Comparison of ENCODE assay signal across 1 cellular context in genomic region chr11:75815345-75815983, GRCh38.
TF ChIP-seq lines count a peak whose summit lies in the region.

No MANE protein-coding gene starts in this region.

TF ChIP-seq in K562, 482 proteins besides CTCF, POLR2A, EP300 and RAD21 (continued from another document):
- TF ChIP-seq IRF9 (tag; IDR thresholded peaks at IDR 0.05) (no peak), LARP7 (IDR thresholded peaks at IDR 0.05) (no peak), SP2 (IDR thresholded peaks at IDR 0.05; ENCODE audit: extremely low read depth, low read depth, low read length, poor library complexity, severe bottlenecking) (no peak), FOXK1 (CRISPR knock-in tag; IDR thresholded peaks at IDR 0.05; ENCODE audit: borderline replicate concordance) (no peak), TCFL5 (CRISPR knock-in tag; conservative IDR thresholded peaks at IDR 0.05) (no peak), GATAD2A (IDR thresholded peaks at IDR 0.05) (no peak), ZNF12 (CRISPR knock-in tag; IDR thresholded peaks at IDR 0.05) (no peak), HDAC1 (IDR thresholded peaks at IDR 0.05) (peak in 1 of 2 experiments; percentile 24; a peak in 1 of 4 replicates), ZNF165 (CRISPR knock-in tag; IDR thresholded peaks at IDR 0.05; ENCODE audit: borderline replicate concordance) (no peak), HINFP (tag; conservative IDR thresholded peaks at IDR 0.05; ENCODE audit: low read depth) (peak; percentile 69), ZNF347 (CRISPR knock-in tag; IDR thresholded peaks at IDR 0.05; ENCODE audit: low read depth) (no peak), FOSL1 (tag; conservative IDR thresholded peaks at IDR 0.05) (no peak), PHB2 (IDR thresholded peaks at IDR 0.05; ENCODE audit: low read depth) (no peak), TBP (optimal IDR thresholded peaks at IDR 0.05; ENCODE audit: low read depth, low read length) (no peak), SMARCA5 (IDR thresholded peaks at IDR 0.05) (no peak), FIP1L1 (IDR thresholded peaks at IDR 0.05; ENCODE audit: low read depth, low read length, poor library complexity, severe bottlenecking) (no peak), GTF3C2 (IDR thresholded peaks at IDR 0.05; ENCODE audit: borderline replicate concordance, extremely low read depth, insufficient read length) (no peak), RBBP5 (IDR thresholded peaks at IDR 0.05; ENCODE audit: borderline replicate concordance, insufficient read depth, low read length, poor library complexity, severe bottlenecking) (no peak)
